In the genomic region with DNA sequence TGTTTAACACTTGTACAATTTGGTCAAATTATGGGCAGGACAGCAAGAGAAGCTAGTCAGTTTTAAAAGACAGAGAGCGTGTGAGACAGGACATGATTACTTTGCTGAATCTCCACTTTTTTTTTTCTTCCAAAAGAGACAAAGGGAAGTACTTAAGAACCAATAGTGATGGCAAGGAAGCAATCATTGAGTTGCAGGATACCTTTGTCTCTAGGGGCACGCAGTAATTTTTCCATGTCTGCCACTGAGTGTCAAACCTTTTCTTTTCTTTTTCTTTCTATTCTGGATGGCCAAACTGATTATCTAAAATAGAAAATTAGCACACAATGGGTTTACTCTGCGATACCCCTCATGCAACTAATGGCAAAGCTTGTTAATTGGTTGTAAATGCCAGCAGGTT, we compare ENCODE assay signal across 16 cellular contexts.
"Had no signal": no experiment of that assay in that cellular context is flagged by ENCODE, and none has a peak within 500 bp of the region (broad histone marks: within the 10 kb centered on the region; RNA-seq: fewer than 3 reads in every experiment).

No MANE protein-coding gene starts in this region.

- DNase-seq: activated CD4-positive, alpha-beta T cell treated with anti-CD3 and anti-CD28 coated beads for 1 hour; activated CD4-positive, alpha-beta T cell treated with anti-CD3 and anti-CD28 coated beads, Interleukin-2, amount 50 U/mL, for 48 hours; activated CD8-positive, alpha-beta memory T cell treated with anti-CD3 and anti-CD28 coated beads, Interleukin-2, amount 10 ng/mL, durations not matched to agents 7 days and 5 days; activated effector memory CD4-positive, alpha-beta T cell treated with anti-CD3 and anti-CD28 coated beads, Interleukin-2, amount 50 U/mL, for 16 hours; activated T-cell treated with anti-CD3 and anti-CD28 coated beads, Interleukin-2, amount 50 U/mL, for 24 hours; dorsolateral prefrontal cortex; left lung; mammary epithelial cell; mucosa of descending colon; naive thymus-derived CD4-positive, alpha-beta T cell; right cardiac atrium; small intestine; stimulated activated CD4-positive, alpha-beta T cell treated with anti-CD3 and anti-CD28 coated beads, Interleukin-4, amount 100 ng/mL, for 4 hours; T-helper 1 cell; T1000 had no signal

- H3K4me3 ChIP-seq: cardiac muscle cell, dorsolateral prefrontal cortex, left lung, mucosa of descending colon had no signal

- H3K9me3 ChIP-seq: left lung, mucosa of descending colon had no signal

- H3K4me1 ChIP-seq: left lung had no signal

- H3K27ac ChIP-seq: cardiac muscle cell, dorsolateral prefrontal cortex, left lung had no signal

- H3K36me3 ChIP-seq: cardiac muscle cell, left lung had no signal
